In genomic region chr2:234394450-234394849, GRCh38 we compare ENCODE assay signal across 1 cellular context.
TF ChIP-seq lines count a peak whose summit lies in the region.

No MANE protein-coding gene starts in this region.

TF ChIP-seq in IMR-90, 13 proteins besides CTCF, POLR2A, EP300 and RAD21 (continued from another document):
- no peak for TF ChIP-seq MXI1 (IDR thresholded peaks at IDR 0.05; ENCODE audit: borderline replicate concordance, low read depth, low read length)
